25 cellular contexts compared by ENCODE assay signal in genomic region chr11:77909277-77909676, GRCh38.
"Had no signal": no experiment of that assay in that cellular context is flagged by ENCODE, and none has a peak within 500 bp of the region (broad histone marks: within the 10 kb centered on the region; RNA-seq: fewer than 3 reads in every experiment).

No MANE protein-coding gene starts in this region.

- FAIRE-seq: endometrium, islet of Langerhans, keratinocyte had no signal

- H3K27me3 Mint-ChIP-seq: dendritic cell treated with granulocyte-macrophage colony-stimulating factor and Interleukin-4, amounts not matched to agents 40 ng/mL and 50 ng/mL, for 4 days; effector memory CD8-positive, alpha-beta T cell had no signal

- H3K9me3 Mint-ChIP-seq: dendritic cell treated with granulocyte-macrophage colony-stimulating factor and Interleukin-4, amounts not matched to agents 40 ng/mL and 50 ng/mL, for 4 days; effector memory CD8-positive, alpha-beta T cell; endodermal cell had no signal

- DNase-seq: colonic mucosa; cortex of kidney; effector CD8-positive, alpha-beta T cell; effector memory CD8-positive, alpha-beta T cell; endodermal cell; erythroblast; esophagus squamous epithelium; foreskin fibroblast; foreskin melanocyte; gastrocnemius medialis; glutamatergic neuron; head of caudate nucleus; heart right ventricle; hippocampal formation; left cardiac atrium; left lung; left ventricle myocardium superior; lower lobe of right lung; mesenchymal stem cell; midbrain had no signal

- ATAC-seq: effector memory CD8-positive, alpha-beta T cell; esophagus mucosa; gastrocnemius medialis; heart right ventricle; left cardiac atrium; left lung; left ventricle myocardium superior; lower lobe of right lung had no signal

- H3K27ac Mint-ChIP-seq: dendritic cell treated with granulocyte-macrophage colony-stimulating factor and Interleukin-4, amounts not matched to agents 40 ng/mL and 50 ng/mL, for 4 days; endodermal cell had no signal

- H3K4me3 Mint-ChIP-seq: dendritic cell treated with granulocyte-macrophage colony-stimulating factor and Interleukin-4, amounts not matched to agents 40 ng/mL and 50 ng/mL, for 4 days; effector memory CD8-positive, alpha-beta T cell; endodermal cell had no signal
